Comparison of ENCODE assay signal across 8 cellular contexts in the genomic region with DNA sequence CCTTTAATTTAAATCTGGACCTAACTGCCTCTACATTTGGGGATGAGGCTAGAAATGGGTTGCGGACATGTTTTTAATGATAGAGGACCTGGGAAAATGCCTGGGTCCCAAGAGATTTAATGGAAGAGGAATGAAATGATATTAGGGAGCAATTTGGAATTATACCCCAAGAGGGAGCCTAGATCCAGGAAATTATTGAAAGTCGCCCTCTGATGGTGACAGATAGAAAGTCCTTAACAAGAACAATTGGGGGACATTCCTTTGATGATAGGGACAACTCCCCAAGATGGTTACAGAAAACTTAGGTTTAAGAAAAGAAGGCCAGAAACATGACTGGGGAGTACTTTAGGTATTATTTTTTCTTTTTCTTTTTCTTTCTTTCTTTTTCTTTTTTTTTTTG. TPM values are rescaled to one million over a fixed set of nuclear protein-coding genes. Genes with fewer than 3 reads are reported as not detected.
DNase-seq lines count a peak whose midpoint lies in the region; ATAC-seq, FAIRE-seq and TF ChIP-seq lines count a peak whose summit lies in the region.

No MANE protein-coding gene starts in this region.

- H3K9me3 ChIP-seq in sigmoid colon, result no peaks in the 10 kb centered on the region

- DNase-seq in BJ (ENCODE audit: low read depth) (no peak), HS-27A (ENCODE audit: low read depth) (peak; percentile 8), SKM-1 (lab: John Stamatoyannopoulos, UW; ENCODE audit: unreplicated experiment) (peak; percentile 32), left colon (no peak), DMS79 (lab: John Stamatoyannopoulos, UW) (no peak), sigmoid colon (no peak)

- ATAC-seq in left colon, result no peak
- ATAC-seq in GM21528 (IDR thresholded peaks at IDR 0.05; ENCODE audit: low FRiP score, unreplicated experiment), result no peak

- TF ChIP-seq EP300 in sigmoid colon (IDR thresholded peaks at IDR 0.05), result no peak

- CTCF ChIA-PET in BJ (lab: Yijun Ruan, JAX), result interaction anchor here (1.5 kb wide), 1 partner anchor 624 kb away, joined by 4 read pairs; no protein-coding TSS in a partner anchor

- H3K27me3 ChIP-seq in BJ (ENCODE audit: control insufficient read depth, insufficient read depth, low read length) (peaks cover 1% of the 10 kb centered on the region; the same call in 1 of the 2 replicates), sigmoid colon (no peaks in the 10 kb centered on the region)

- TF ChIP-seq CTCF in BJ (IDR thresholded peaks at IDR 0.05; ENCODE audit: insufficient read depth, low read depth, low read length) (peak; percentile 69), sigmoid colon (IDR thresholded peaks at IDR 0.05) (peak in 2 of 4 experiments; percentile 13 to 19)

- TF ChIP-seq POLR2A in sigmoid colon (IDR thresholded peaks at IDR 0.05), result no peak

- H3K27ac ChIP-seq in sigmoid colon, result no peak overlapping the region

- H3K4me1 ChIP-seq in sigmoid colon, result no peaks in the 10 kb centered on the region

- peak; percentile 66 for FAIRE-seq in islet of Langerhans (lab: Jason Lieb, UNC)

- H3K36me3 ChIP-seq in BJ (ENCODE audit: control insufficient read depth, insufficient read depth, low read length) (no peaks in the 10 kb centered on the region), sigmoid colon (no peaks in the 10 kb centered on the region)

- intact Hi-C loops in left colon (cut with DNase I, micrococcal nuclease), result no loop called here
- intact Hi-C loops in sigmoid colon (cut with DNase I), result no loop called here

- 54 to 56% methylated on average over 2 of the region's 2 CpGs for WGBS in sigmoid colon, 2 donors

- POLR2A ChIA-PET in BJ (lab: Charles Lee), result no interaction called here

- H3K4me3 ChIP-seq in BJ (ENCODE audit: low read depth, low read length) (no peak overlapping the region), sigmoid colon (no peak overlapping the region)

RNA-seq across cellular contexts. Expression of a gene that starts 9.5 kb away (rescaled TPM):
- polyA plus RNA-seq in BJ (2011; rRNA removed) (not detected in 2 replicates), sigmoid colon (not detected)
- polyA minus RNA-seq in BJ (2011; rRNA and poly(A)+ RNA removed), result not detected in 2 replicates
- total RNA-seq in left colon (not detected), sigmoid colon (not detected)

RNA-seq across cellular contexts. Expression of a gene that starts 27.3 kb away (rescaled TPM):
- 22.1 and 36.5 TPM in 2 replicates for polyA plus RNA-seq in BJ (2011; rRNA removed)
- 17.8 and 21.9 TPM in 2 replicates for polyA minus RNA-seq in BJ (2011; rRNA and poly(A)+ RNA removed)
- 10 to 100 TPM; 19.1 to 20.4 TPM for total RNA-seq in left colon
- 10 to 100 TPM; 11.7 to 15.5 (median 12.8) TPM for total RNA-seq in sigmoid colon
- 10 to 100 TPM in 1 of 3 donors, 1 to 10 TPM in 2; 8.8 to 13.0 (median 9.0) TPM for polyA plus RNA-seq in sigmoid colon

RNA-seq across cellular contexts. Expression of a gene that starts 38.2 kb away (rescaled TPM):
- not detected in 2 replicates for polyA plus RNA-seq in BJ (2011; rRNA removed)
- polyA minus RNA-seq in BJ (2011; rRNA and poly(A)+ RNA removed), result 0.05 and 0.15 TPM in 2 replicates
- not detected for total RNA-seq in left colon
- total RNA-seq in sigmoid colon, result not detected
- polyA plus RNA-seq in sigmoid colon, result under 1 TPM in 1 of 3 donors, not detected in 2; 0.03 TPM

Comparison
In these comparisons a context has a peak if more than half of its experiments do, and no peak if none do; other contexts are left out.
1. DNase-seq: peak in HS-27A (single experiment) and SKM-1 (single experiment); none in BJ (single experiment), left colon (0 of 2), DMS79 (single experiment) and sigmoid colon (single experiment).